ENCODE assay signal across 1 cellular context in genomic region chr5:171318026-171318425, GRCh38.
TF ChIP-seq lines count a peak whose summit lies in the region.

No MANE protein-coding gene starts in this region.

TF ChIP-seq in GM23338, 12 proteins besides CTCF, POLR2A, EP300 and RAD21:
- no peak for TF ChIP-seq ZNF462 (CRISPR knock-in tag; IDR thresholded peaks at IDR 0.05)
- no peak for TF ChIP-seq CREB1 (CRISPR knock-in tag; IDR thresholded peaks at IDR 0.05; ENCODE audit: low read depth)
- no peak for TF ChIP-seq JUNB (IDR thresholded peaks at IDR 0.05; ENCODE audit: unreplicated experiment)
